Comparison of ENCODE assay signal across 1 cellular context in the genomic region with DNA sequence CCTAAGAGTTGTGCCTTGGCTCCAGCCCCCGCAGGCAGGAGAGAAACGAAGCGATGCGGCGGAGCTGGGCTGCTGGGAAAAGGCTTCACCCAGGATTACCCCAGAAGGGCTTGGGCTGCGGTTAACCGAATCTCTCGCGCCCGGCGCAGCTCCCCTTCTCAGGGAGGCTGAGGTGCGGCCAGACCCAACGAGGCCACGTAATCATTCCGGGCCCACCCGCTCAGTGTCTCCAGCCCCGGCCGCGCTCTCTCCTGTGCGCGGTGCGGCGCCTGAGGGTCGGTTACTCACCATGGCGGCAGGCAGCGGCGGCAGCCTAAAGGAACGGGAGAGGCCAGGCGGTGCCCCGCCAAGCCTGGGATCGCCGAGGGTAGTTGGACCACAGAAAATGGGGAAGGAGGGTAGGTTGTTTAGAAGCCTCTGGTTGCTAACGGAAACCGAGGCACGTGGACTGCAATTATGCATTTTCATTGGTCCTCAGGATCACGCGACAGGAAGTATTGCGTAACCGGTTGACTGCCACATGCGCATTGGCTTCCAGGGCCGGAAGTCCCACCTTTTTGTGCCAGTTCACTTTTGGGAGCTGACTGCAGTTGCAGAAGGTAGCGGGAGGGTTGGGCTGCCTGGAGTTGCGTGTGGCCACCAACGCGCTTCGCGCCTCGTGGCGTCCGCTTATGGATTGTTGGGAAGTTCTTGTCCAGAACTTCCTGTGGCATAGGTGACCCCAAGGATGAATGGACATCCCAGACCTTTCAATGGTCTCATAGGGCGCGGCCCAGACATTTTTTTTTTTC.
TF ChIP-seq lines count a peak whose summit lies in the region.

TSS of gene LZTFL1 (minus strand) at position 419 of the 791 bp plus-strand sequence. CDS start at position 291, 128 bp downstream.

TF ChIP-seq in K562, 482 proteins besides CTCF, POLR2A, EP300 and RAD21 (continued from another document and continues in another):
- TF ChIP-seq, protein P1, sequence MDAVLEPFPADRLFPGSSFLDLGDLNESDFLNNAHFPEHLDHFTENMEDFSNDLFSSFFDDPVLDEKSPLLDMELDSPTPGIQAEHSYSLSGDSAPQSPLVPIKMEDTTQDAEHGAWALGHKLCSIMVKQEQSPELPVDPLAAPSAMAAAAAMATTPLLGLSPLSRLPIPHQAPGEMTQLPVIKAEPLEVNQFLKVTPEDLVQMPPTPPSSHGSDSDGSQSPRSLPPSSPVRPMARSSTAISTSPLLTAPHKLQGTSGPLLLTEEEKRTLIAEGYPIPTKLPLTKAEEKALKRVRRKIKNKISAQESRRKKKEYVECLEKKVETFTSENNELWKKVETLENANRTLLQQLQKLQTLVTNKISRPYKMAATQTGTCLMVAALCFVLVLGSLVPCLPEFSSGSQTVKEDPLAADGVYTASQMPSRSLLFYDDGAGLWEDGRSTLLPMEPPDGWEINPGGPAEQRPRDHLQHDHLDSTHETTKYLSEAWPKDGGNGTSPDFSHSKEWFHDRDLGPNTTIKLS (IDR thresholded peaks at IDR 0.05; ENCODE audit: borderline replicate concordance, low read depth), result peak; percentile 75; the same call in 1 of the 2 replicates
- TF ChIP-seq ASH1L (IDR thresholded peaks at IDR 0.05; ENCODE audit: borderline replicate concordance, low read depth, partially characterized antibody), result peak; percentile 43
- TF ChIP-seq ZNF253 (CRISPR knock-in tag; conservative IDR thresholded peaks at IDR 0.05), result no peak
- TF ChIP-seq YY1 (IDR thresholded peaks at IDR 0.05; ENCODE audit: borderline replicate concordance in 1 of 3, control insufficient read depth in 1 of 3, extremely low read depth in 1 of 3, insufficient read depth in 3 of 3, insufficient read length in 1 of 3, insufficient replicate concordance in 2 of 3, low read depth in 1 of 3, low read length in 2 of 3), result peak in 1 of 3 experiments; percentile 57
- TF ChIP-seq ETV6 (IDR thresholded peaks at IDR 0.05; ENCODE audit: borderline replicate concordance in 1 of 2, low read depth in 2 of 2, low read length in 1 of 2), result no peak
- no peak for TF ChIP-seq ETV6 (CRISPR knock-in tag; IDR thresholded peaks at IDR 0.05; ENCODE audit: borderline replicate concordance)
- TF ChIP-seq MAFF (IDR thresholded peaks at IDR 0.05; ENCODE audit: low read length), result no peak
- peak in 1 of 2 experiments; percentile 98; a peak in 2 of 3 replicates for TF ChIP-seq CBX3 (IDR thresholded peaks at IDR 0.05; ENCODE audit: borderline replicate concordance in 1 of 2, low read length in 2 of 2)
- TF ChIP-seq SIN3A (IDR thresholded peaks at IDR 0.05; ENCODE audit: borderline replicate concordance in 2 of 2, control insufficient read depth in 1 of 2, low read depth in 2 of 2, low read length in 2 of 2), result peak; percentile 87 to 88; a peak in 2 of 4 replicates
- 0 out of 2 replicates have a peak, but pooled peaks have one; percentile 29 for TF ChIP-seq ZNF766 (CRISPR knock-in tag; conservative IDR thresholded peaks at IDR 0.05)
- TF ChIP-seq NRF1 (conservative IDR thresholded peaks at IDR 0.05 in 1 of 2, IDR thresholded peaks at IDR 0.05 in 1 of 2), result peak; percentile 86 to 89
- TF ChIP-seq, protein P2, sequence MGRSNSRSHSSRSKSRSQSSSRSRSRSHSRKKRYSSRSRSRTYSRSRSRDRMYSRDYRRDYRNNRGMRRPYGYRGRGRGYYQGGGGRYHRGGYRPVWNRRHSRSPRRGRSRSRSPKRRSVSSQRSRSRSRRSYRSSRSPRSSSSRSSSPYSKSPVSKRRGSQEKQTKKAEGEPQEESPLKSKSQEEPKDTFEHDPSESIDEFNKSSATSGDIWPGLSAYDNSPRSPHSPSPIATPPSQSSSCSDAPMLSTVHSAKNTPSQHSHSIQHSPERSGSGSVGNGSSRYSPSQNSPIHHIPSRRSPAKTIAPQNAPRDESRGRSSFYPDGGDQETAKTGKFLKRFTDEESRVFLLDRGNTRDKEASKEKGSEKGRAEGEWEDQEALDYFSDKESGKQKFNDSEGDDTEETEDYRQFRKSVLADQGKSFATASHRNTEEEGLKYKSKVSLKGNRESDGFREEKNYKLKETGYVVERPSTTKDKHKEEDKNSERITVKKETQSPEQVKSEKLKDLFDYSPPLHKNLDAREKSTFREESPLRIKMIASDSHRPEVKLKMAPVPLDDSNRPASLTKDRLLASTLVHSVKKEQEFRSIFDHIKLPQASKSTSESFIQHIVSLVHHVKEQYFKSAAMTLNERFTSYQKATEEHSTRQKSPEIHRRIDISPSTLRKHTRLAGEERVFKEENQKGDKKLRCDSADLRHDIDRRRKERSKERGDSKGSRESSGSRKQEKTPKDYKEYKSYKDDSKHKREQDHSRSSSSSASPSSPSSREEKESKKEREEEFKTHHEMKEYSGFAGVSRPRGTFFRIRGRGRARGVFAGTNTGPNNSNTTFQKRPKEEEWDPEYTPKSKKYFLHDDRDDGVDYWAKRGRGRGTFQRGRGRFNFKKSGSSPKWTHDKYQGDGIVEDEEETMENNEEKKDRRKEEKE (IDR thresholded peaks at IDR 0.05; ENCODE audit: borderline replicate concordance in 1 of 2, control insufficient read depth in 1 of 2, low read depth in 2 of 2, low read length in 1 of 2), result no peak
- peak; percentile 91 to 99 for TF ChIP-seq HDAC1 (IDR thresholded peaks at IDR 0.05)
- TF ChIP-seq RAD51 (IDR thresholded peaks at IDR 0.05; ENCODE audit: borderline replicate concordance, low read depth), result peak; percentile 97
- peak; percentile 85 for TF ChIP-seq PKNOX1 (IDR thresholded peaks at IDR 0.05)
- TF ChIP-seq FOXO4 (CRISPR knock-in tag; IDR thresholded peaks at IDR 0.05), result peak; percentile 39; the same call in 1 of the 2 replicates
- TF ChIP-seq ZBTB40 (IDR thresholded peaks at IDR 0.05), result peak; percentile 97
- no peak for TF ChIP-seq ZBTB40 (CRISPR knock-in tag; IDR thresholded peaks at IDR 0.05)
- peak; percentile 80 for TF ChIP-seq NFYB (IDR thresholded peaks at IDR 0.05; ENCODE audit: extremely low read depth, insufficient read length)
- TF ChIP-seq, protein P3, sequence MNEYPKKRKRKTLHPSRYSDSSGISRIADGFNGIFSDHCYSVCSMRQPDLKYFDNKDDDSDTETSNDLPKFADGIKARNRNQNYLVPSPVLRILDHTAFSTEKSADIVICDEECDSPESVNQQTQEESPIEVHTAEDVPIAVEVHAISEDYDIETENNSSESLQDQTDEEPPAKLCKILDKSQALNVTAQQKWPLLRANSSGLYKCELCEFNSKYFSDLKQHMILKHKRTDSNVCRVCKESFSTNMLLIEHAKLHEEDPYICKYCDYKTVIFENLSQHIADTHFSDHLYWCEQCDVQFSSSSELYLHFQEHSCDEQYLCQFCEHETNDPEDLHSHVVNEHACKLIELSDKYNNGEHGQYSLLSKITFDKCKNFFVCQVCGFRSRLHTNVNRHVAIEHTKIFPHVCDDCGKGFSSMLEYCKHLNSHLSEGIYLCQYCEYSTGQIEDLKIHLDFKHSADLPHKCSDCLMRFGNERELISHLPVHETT (CRISPR knock-in tag; conservative IDR thresholded peaks at IDR 0.05 in 1 of 2, IDR thresholded peaks at IDR 0.05 in 1 of 2), result peak in 1 of 2 experiments; percentile 51; a peak in 1 of 4 replicates
- TF ChIP-seq NCOA1 (IDR thresholded peaks at IDR 0.05; ENCODE audit: low read depth), result no peak
- 0 out of 2 replicates have a peak, but pooled peaks have one; percentile 23 for TF ChIP-seq FOSL1 (tag; conservative IDR thresholded peaks at IDR 0.05)
- TF ChIP-seq STAT5A (IDR thresholded peaks at IDR 0.05; ENCODE audit: borderline replicate concordance, low read length), result no peak
- TF ChIP-seq SIN3B (IDR thresholded peaks at IDR 0.05; ENCODE audit: low read depth), result 0 out of 2 replicates have a peak, but pooled peaks have one; percentile 36
- no peak for TF ChIP-seq JUNB (CRISPR knock-in tag; conservative IDR thresholded peaks at IDR 0.05)
- TF ChIP-seq HCFC1 (IDR thresholded peaks at IDR 0.05; ENCODE audit: low read depth, low read length), result peak; percentile 66
- TF ChIP-seq, protein P4, sequence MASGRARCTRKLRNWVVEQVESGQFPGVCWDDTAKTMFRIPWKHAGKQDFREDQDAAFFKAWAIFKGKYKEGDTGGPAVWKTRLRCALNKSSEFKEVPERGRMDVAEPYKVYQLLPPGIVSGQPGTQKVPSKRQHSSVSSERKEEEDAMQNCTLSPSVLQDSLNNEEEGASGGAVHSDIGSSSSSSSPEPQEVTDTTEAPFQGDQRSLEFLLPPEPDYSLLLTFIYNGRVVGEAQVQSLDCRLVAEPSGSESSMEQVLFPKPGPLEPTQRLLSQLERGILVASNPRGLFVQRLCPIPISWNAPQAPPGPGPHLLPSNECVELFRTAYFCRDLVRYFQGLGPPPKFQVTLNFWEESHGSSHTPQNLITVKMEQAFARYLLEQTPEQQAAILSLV (tag; IDR thresholded peaks at IDR 0.05), result peak; percentile 100
- TF ChIP-seq ZNF431 (CRISPR knock-in tag; IDR thresholded peaks at IDR 0.05), result peak; percentile 62; the same call in 1 of the 2 replicates
- TF ChIP-seq ZNF23 (CRISPR knock-in tag; IDR thresholded peaks at IDR 0.05), result no peak
- TF ChIP-seq NEUROD1 (IDR thresholded peaks at IDR 0.05; ENCODE audit: borderline replicate concordance, low read depth, low read length, partially characterized antibody), result peak; percentile 74
- TF ChIP-seq POLR3A (IDR thresholded peaks at IDR 0.05; ENCODE audit: borderline replicate concordance, extremely low read depth, insufficient read depth, insufficient read length), result no peak
- TF ChIP-seq, protein P5, sequence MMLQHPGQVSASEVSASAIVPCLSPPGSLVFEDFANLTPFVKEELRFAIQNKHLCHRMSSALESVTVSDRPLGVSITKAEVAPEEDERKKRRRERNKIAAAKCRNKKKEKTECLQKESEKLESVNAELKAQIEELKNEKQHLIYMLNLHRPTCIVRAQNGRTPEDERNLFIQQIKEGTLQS (IDR thresholded peaks at IDR 0.05), result peak; percentile 98
- TF ChIP-seq, protein P5 (CRISPR knock-in tag; conservative IDR thresholded peaks at IDR 0.05), result peak; percentile 66
